ENCODE assay signal across 8 cellular contexts in the genomic region with DNA sequence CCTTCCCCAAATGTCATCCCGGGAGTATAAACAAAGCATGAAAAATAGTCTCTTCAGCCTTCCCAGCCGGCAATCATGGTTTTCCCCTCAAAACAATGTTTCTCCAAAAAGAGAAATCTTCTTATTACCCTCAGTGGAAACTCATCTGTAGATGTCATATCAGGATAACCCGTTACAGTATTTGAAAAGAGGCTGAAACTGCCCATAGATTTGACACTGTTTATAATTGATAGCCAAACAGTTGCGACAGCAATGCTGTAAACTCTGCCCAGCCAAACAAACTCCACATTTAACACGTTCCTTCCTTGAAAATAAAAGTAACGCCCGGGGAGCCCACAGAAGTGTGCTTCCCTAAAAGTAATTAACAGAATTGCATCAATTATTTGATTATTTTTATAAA.
DNase-seq lines count a peak whose midpoint lies in the region; ATAC-seq and TF ChIP-seq lines count a peak whose summit lies in the region.

No MANE protein-coding gene starts in this region.

- BruUV-seq in PC-9 (replicated peaks; lab: Mats Ljungman, UMichigan) = no TSS peak

- H3K4me1 ChIP-seq in iPS DF 6.9 (ENCODE audit: control insufficient read depth, insufficient read depth, low read length) = peaks cover 4% of the 10 kb centered on the region; the same call in 1 of the 2 replicates
- peaks cover 43% of the 10 kb centered on the region in 2 donors for H3K4me1 ChIP-seq in gastrocnemius medialis
- H3K4me1 ChIP-seq in PC-9 (replicated peaks; ENCODE audit: insufficient read depth) = no peaks in the 10 kb centered on the region

- H3K27me3 ChIP-seq in iPS DF 6.9 (ENCODE audit: control insufficient read depth, insufficient read depth, low read length) (no peaks in the 10 kb centered on the region), gastrocnemius medialis (no peaks in the 10 kb centered on the region), PC-9 (ENCODE audit: insufficient read depth, low read depth) (peaks cover 19% of the 10 kb centered on the region; the same call in 1 of the 2 replicates)

- WGBS in iPS DF 6.9 (ENCODE audit: insufficient coverage, insufficient read length) = no CpG with 5 or more reads among the region's 7 CpGs

- H3K4me2 ChIP-seq in PC-9 = no peak overlapping the region

- CTCF ChIA-PET in HEK293T (lab: Yijun Ruan, JAX) (no interaction called here), PC-9 (lab: Charles Lee) (no interaction called here)

- POLR2A ChIA-PET in HEK293T (lab: Yijun Ruan, JAX) (interaction anchor here (1.4 kb wide), 1 partner anchor 9 kb away, joined by 3 read pairs; no protein-coding TSS in a partner anchor), PC-9 (lab: Charles Lee; ENCODE audit: unreplicated experiment) (no interaction called here)
- POLR2A ChIA-PET in activated naive CD8-positive, alpha-beta T cell treated with anti-CD3 and anti-CD28 coated beads, Interleukin-2, amount 10 ng/mL, durations not matched to agents 7 days and 5 days (lab: Charles Lee) = interaction anchor here (0.6 to 5.3 kb wide), 22 partner anchors 13 to 338 kb away, joined by 3 to 52 read pairs (median 4); a partner anchor contains a TSS

- TF ChIP-seq POLR2A in gastrocnemius medialis (IDR thresholded peaks at IDR 0.05) = no peak

- DNase-seq in AG08395 (ENCODE audit: low spot score) (peak; percentile 37), HEK293T (ENCODE audit: extremely low spot score) (no peak), iPS DF 6.9 (ENCODE audit: low read depth, low spot score) (no peak), gastrocnemius medialis (no peak), T1000 (lab: John Stamatoyannopoulos, UW) (no peak), NCI-H2029 (lab: John Stamatoyannopoulos, UW) (no peak), PC-9 (no peak)
- DNase-seq in activated naive CD8-positive, alpha-beta T cell treated with anti-CD3 and anti-CD28 coated beads, Interleukin-2, amount 10 ng/mL, durations not matched to agents 7 days and 5 days = no peak

- H3K4me1 Mint-ChIP-seq in activated naive CD8-positive, alpha-beta T cell treated with anti-CD3 and anti-CD28 coated beads, Interleukin-2, amount 10 ng/mL, durations not matched to agents 7 days and 5 days = peaks cover 66% of the 10 kb centered on the region

- TF ChIP-seq CTCF in gastrocnemius medialis (IDR thresholded peaks at IDR 0.05 in 4 of 5, conservative IDR thresholded peaks at IDR 0.05 in 1 of 5) = no peak
- TF ChIP-seq CTCF in PC-9 (conservative IDR thresholded peaks at IDR 0.05) = no peak

- H3K4me3 Mint-ChIP-seq in activated naive CD8-positive, alpha-beta T cell treated with anti-CD3 and anti-CD28 coated beads, Interleukin-2, amount 10 ng/mL, durations not matched to agents 7 days and 5 days = peak overlapping the region; percentile 82

- H3K79me2 ChIP-seq in PC-9 (ENCODE audit: low read depth) = no peaks in the 10 kb centered on the region

- H3K36me3 ChIP-seq in iPS DF 6.9 (ENCODE audit: control insufficient read depth, insufficient read depth, low read length) (no peaks in the 10 kb centered on the region), gastrocnemius medialis (no peaks in the 10 kb centered on the region), PC-9 (ENCODE audit: low read depth) (no peaks in the 10 kb centered on the region)

- H3K27ac Mint-ChIP-seq in activated naive CD8-positive, alpha-beta T cell treated with anti-CD3 and anti-CD28 coated beads, Interleukin-2, amount 10 ng/mL, durations not matched to agents 7 days and 5 days = peak overlapping the region; percentile 97

- H3K4me3 ChIP-seq in iPS DF 6.9 (ENCODE audit: low read length) (peak overlapping the region; percentile 69; the same call in 1 of the 2 replicates), gastrocnemius medialis (peak overlapping the region; percentile 65 to 73 (median 72)), PC-9 (no peak overlapping the region)

- no peaks in the 10 kb centered on the region for H3K9me2 ChIP-seq in PC-9 (ENCODE audit: insufficient read depth)

- no peaks in the 10 kb centered on the region for H3K27me3 Mint-ChIP-seq in activated naive CD8-positive, alpha-beta T cell treated with anti-CD3 and anti-CD28 coated beads, Interleukin-2, amount 10 ng/mL, durations not matched to agents 7 days and 5 days

- intact Hi-C loops in gastrocnemius medialis (cut with DNase I; ENCODE audit: low total_unique reads) = loop anchor here (2.0 to 10.0 kb wide), 6 partner anchors 42 to 578 kb away; no protein-coding TSS in a partner anchor
- intact Hi-C loops in PC-9 (cut with micrococcal nuclease; ENCODE audit: unreplicated experiment) = no loop called here

- in situ Hi-C loops in gastrocnemius medialis (cut with MboI; ENCODE audit: low sequenced_read_pairs in 4 of 4) = no loop called here

- H2AFZ ChIP-seq in PC-9 = no peak overlapping the region

- H4K20me1 ChIP-seq in PC-9 (ENCODE audit: insufficient read depth) = no peaks in the 10 kb centered on the region

- peaks cover 4% of the 10 kb centered on the region for H3K36me3 Mint-ChIP-seq in activated naive CD8-positive, alpha-beta T cell treated with anti-CD3 and anti-CD28 coated beads, Interleukin-2, amount 10 ng/mL, durations not matched to agents 7 days and 5 days

- no peaks in the 10 kb centered on the region for H3F3A ChIP-seq in PC-9 (ENCODE audit: insufficient read depth, low read depth)

- no peak for ATAC-seq in activated naive CD8-positive, alpha-beta T cell treated with anti-CD3 and anti-CD28 coated beads, Interleukin-2, amount 10 ng/mL, durations not matched to agents 7 days and 5 days (ENCODE audit: low read depth)
- ATAC-seq in gastrocnemius medialis = peak; percentile 53 to 60

- H3K9me3 ChIP-seq in iPS DF 6.9 (ENCODE audit: control insufficient read depth, insufficient read depth, low read length) (no peaks in the 10 kb centered on the region), gastrocnemius medialis (no peaks in the 10 kb centered on the region), PC-9 (ENCODE audit: insufficient read depth, low read depth) (no peaks in the 10 kb centered on the region)

- no peak overlapping the region for H3K27ac ChIP-seq in iPS DF 6.9 (ENCODE audit: low read length)
- H3K27ac ChIP-seq in gastrocnemius medialis = peak overlapping the region; percentile 78 to 87 (median 85)
- H3K27ac ChIP-seq in PC-9 = no peak overlapping the region

- no peaks in the 10 kb centered on the region for H3K9me3 Mint-ChIP-seq in activated naive CD8-positive, alpha-beta T cell treated with anti-CD3 and anti-CD28 coated beads, Interleukin-2, amount 10 ng/mL, durations not matched to agents 7 days and 5 days

TF ChIP-seq in HEK293T, 16 proteins besides CTCF, POLR2A, EP300 and RAD21:
- TF ChIP-seq, protein P1, sequence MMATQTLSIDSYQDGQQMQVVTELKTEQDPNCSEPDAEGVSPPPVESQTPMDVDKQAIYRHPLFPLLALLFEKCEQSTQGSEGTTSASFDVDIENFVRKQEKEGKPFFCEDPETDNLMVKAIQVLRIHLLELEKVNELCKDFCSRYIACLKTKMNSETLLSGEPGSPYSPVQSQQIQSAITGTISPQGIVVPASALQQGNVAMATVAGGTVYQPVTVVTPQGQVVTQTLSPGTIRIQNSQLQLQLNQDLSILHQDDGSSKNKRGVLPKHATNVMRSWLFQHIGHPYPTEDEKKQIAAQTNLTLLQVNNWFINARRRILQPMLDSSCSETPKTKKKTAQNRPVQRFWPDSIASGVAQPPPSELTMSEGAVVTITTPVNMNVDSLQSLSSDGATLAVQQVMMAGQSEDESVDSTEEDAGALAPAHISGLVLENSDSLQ (IDR thresholded peaks at IDR 0.05) = peak; percentile 44; the same call in 1 of the 2 replicates
- TF ChIP-seq TARDBP (IDR thresholded peaks at IDR 0.05) = no peak

Comparison
In these comparisons a context has a peak if more than half of its experiments do, and no peak if none do; other contexts are left out.
1. H3K27ac ChIP-seq: peak in gastrocnemius medialis (4 of 4); none in iPS DF 6.9 (single experiment) and PC-9 (single experiment).